In genomic region chr18:56246912-56247311, GRCh38 we compare ENCODE assay signal across 28 cellular contexts.
"Had no signal": no experiment of that assay in that cellular context is flagged by ENCODE, and none has a peak within 500 bp of the region (broad histone marks: within the 10 kb centered on the region; RNA-seq: fewer than 3 reads in every experiment).

No MANE protein-coding gene starts in this region.

- H3K27me3 Mint-ChIP-seq: activated B cell treated with CpG ODN at 0.5 μM for 24 hours; activated CD4-positive, alpha-beta memory T cell treated with anti-CD3 and anti-CD28 coated beads, Interleukin-2, amount 10 ng/mL, durations not matched to agents 7 days and 5 days; activated CD4-positive, alpha-beta T cell treated with anti-CD3 and anti-CD28 coated beads for 36 hours; activated naive CD8-positive, alpha-beta T cell had no signal

- H3K9ac ChIP-seq: KMS-11 had no signal

- H3K9me3 ChIP-seq: SJSA1 had no signal

- H3K36me3 ChIP-seq: SJSA1 had no signal

- H3K27me3 ChIP-seq: SJSA1 had no signal

- H3K4me2 ChIP-seq: KMS-11 had no signal

- H3K4me3 Mint-ChIP-seq: activated B cell treated with CpG ODN at 0.5 μM for 24 hours; activated CD4-positive, alpha-beta memory T cell treated with anti-CD3 and anti-CD28 coated beads, Interleukin-2, amount 10 ng/mL, durations not matched to agents 7 days and 5 days; activated CD4-positive, alpha-beta T cell treated with anti-CD3 and anti-CD28 coated beads for 36 hours; activated naive CD4-positive, alpha-beta T cell treated with anti-CD3 and anti-CD28 coated beads for 36 hours; activated naive CD8-positive, alpha-beta T cell; activated T-helper 17 cell treated with anti-CD3 and anti-CD28 coated beads, Interleukin-2, amount 50 U/mL, for 72 hours; T-helper 1 cell treated with Interleukin-12 subunit alpha and Interleukin-12 subunit beta and Interleukin-4 antibody, amounts not matched to agents 30 μg/mL and 1 μg/mL, for 36 hours had no signal

- H3K27ac ChIP-seq: KMS-11 had no signal

- ATAC-seq: activated CD4-positive, alpha-beta T cell treated with anti-CD3 and anti-CD28 coated beads for 36 hours; activated T-helper 17 cell treated with anti-CD3 and anti-CD28 coated beads, Interleukin-2, amount 50 U/mL, for 72 hours had no signal

- H3K4me1 Mint-ChIP-seq: activated CD4-positive, alpha-beta memory T cell treated with anti-CD3 and anti-CD28 coated beads, Interleukin-2, amount 10 ng/mL, durations not matched to agents 7 days and 5 days; activated CD4-positive, alpha-beta T cell treated with anti-CD3 and anti-CD28 coated beads for 36 hours; activated T-helper 17 cell treated with anti-CD3 and anti-CD28 coated beads, Interleukin-2, amount 50 U/mL, for 72 hours had no signal

- H3K27ac Mint-ChIP-seq: activated CD4-positive, alpha-beta memory T cell treated with anti-CD3 and anti-CD28 coated beads, Interleukin-2, amount 10 ng/mL, durations not matched to agents 7 days and 5 days; activated CD4-positive, alpha-beta T cell treated with anti-CD3 and anti-CD28 coated beads for 36 hours; activated naive CD4-positive, alpha-beta T cell treated with anti-CD3 and anti-CD28 coated beads for 36 hours; activated naive CD8-positive, alpha-beta T cell; activated T-helper 17 cell treated with anti-CD3 and anti-CD28 coated beads, Interleukin-2, amount 50 U/mL, for 72 hours; T-helper 1 cell treated with Interleukin-12 subunit alpha and Interleukin-12 subunit beta and Interleukin-4 antibody, amounts not matched to agents 30 μg/mL and 1 μg/mL, for 36 hours had no signal

- H3K36me3 Mint-ChIP-seq: activated naive CD8-positive, alpha-beta T cell had no signal

- FAIRE-seq: RCC 7860, TTC549 had no signal

- H3K9me3 Mint-ChIP-seq: activated B cell treated with CpG ODN at 0.5 μM for 24 hours; activated naive CD4-positive, alpha-beta T cell treated with anti-CD3 and anti-CD28 coated beads for 36 hours had no signal

- DNase-seq: activated B cell treated with CpG ODN at 0.5 μM for 24 hours; activated CD4-positive, alpha-beta memory T cell treated with anti-CD3 and anti-CD28 coated beads, Interleukin-2, amount 10 ng/mL, durations not matched to agents 7 days and 5 days; activated CD4-positive, alpha-beta T cell treated with anti-CD3 and anti-CD28 coated beads for 36 hours; activated CD4-positive, alpha-beta T cell treated with anti-CD3 and anti-CD28 coated beads, Interleukin-2, amount 50 U/mL, for 1 hour; activated gamma-delta T cell; activated naive CD4-positive, alpha-beta T cell treated with anti-CD3 and anti-CD28 coated beads for 36 hours; activated T-cell treated with anti-CD3 and anti-CD28 coated beads for 4 hours; activated T-cell treated with anti-CD3 and anti-CD28 coated beads, Interleukin-2, amount 50 U/mL, for 48 hours; amygdala; caudate nucleus; MM.1S; NCI-H1105; NCI-H1436; NCI-H1694 treated with DMSO at 0.1 percent for 48 hours; NCI-H2029 treated with DMSO at 0.1 percent for 48 hours; NCI-H345; NCI-H524 treated with DMSO at 0.1 percent for 48 hours; NCI-H748 treated with DMSO at 0.1 percent for 48 hours; SHP77; SW 1271; T-helper 9 cell had no signal

- H3K4me3 ChIP-seq: SJSA1 had no signal
